2 cellular contexts compared by ENCODE assay signal in the genomic region with DNA sequence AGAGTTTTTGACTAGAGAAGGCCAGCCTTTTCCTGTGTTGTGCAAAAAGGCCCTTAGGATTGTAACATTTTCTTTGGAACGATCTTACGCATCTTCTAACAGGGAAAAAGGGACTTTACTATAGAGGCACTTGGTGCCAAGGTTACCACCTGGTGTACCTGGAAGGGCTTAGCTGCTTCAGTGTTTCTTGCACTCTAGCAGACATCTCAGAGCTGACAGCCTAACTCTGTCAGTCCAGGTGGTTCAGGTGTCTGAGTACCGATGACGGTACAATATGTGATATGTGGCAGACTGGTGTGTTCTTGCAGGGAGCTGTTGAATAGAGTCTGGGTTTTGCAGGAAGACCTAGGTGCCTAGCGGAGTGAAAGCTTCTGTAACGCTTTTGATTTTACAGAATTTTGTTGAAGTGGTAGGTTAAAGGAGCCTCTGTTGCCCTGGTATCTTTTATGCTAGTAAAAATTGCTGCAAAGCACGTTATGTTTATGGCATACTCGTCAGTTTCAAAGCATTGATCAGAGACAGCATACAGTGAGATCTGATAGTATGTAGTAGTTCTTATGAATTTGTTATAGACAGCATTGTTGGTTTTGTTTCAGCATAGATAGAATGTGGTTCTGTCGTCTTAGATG.
TF ChIP-seq lines count a peak whose summit lies in the region.

No MANE protein-coding gene starts in this region.

TF ChIP-seq in K562, 482 proteins besides CTCF, POLR2A, EP300 and RAD21 (continues in another document):
- TF ChIP-seq CBX8 (IDR thresholded peaks at IDR 0.05; ENCODE audit: borderline replicate concordance, extremely low read depth, low read depth, low read length, poor library complexity, severe bottlenecking) (no peak), ZNF408 (CRISPR knock-in tag; IDR thresholded peaks at IDR 0.05; ENCODE audit: low read depth) (no peak), CBX2 (IDR thresholded peaks at IDR 0.05; ENCODE audit: insufficient read depth, low read length, poor library complexity, severe bottlenecking) (peak; percentile 73), NR1H2 (CRISPR knock-in tag; IDR thresholded peaks at IDR 0.05) (0 out of 2 replicates have a peak, but pooled peaks have one; percentile 17), ZNF311 (CRISPR knock-in tag; IDR thresholded peaks at IDR 0.05) (no peak), NFYB (IDR thresholded peaks at IDR 0.05; ENCODE audit: extremely low read depth, insufficient read length) (no peak), ZBTB40 (IDR thresholded peaks at IDR 0.05) (no peak), ZBTB40 (CRISPR knock-in tag; IDR thresholded peaks at IDR 0.05) (peak; percentile 16; the same call in 1 of the 2 replicates), GATA2 (CRISPR knock-in tag; IDR thresholded peaks at IDR 0.05) (peak; percentile 36; the same call in 1 of the 2 replicates), POLR3G (IDR thresholded peaks at IDR 0.05; ENCODE audit: extremely low read depth, insufficient read length, insufficient replicate concordance) (no peak), CBFA2T3 (IDR thresholded peaks at IDR 0.05) (no peak)
- TF ChIP-seq, protein P1, sequence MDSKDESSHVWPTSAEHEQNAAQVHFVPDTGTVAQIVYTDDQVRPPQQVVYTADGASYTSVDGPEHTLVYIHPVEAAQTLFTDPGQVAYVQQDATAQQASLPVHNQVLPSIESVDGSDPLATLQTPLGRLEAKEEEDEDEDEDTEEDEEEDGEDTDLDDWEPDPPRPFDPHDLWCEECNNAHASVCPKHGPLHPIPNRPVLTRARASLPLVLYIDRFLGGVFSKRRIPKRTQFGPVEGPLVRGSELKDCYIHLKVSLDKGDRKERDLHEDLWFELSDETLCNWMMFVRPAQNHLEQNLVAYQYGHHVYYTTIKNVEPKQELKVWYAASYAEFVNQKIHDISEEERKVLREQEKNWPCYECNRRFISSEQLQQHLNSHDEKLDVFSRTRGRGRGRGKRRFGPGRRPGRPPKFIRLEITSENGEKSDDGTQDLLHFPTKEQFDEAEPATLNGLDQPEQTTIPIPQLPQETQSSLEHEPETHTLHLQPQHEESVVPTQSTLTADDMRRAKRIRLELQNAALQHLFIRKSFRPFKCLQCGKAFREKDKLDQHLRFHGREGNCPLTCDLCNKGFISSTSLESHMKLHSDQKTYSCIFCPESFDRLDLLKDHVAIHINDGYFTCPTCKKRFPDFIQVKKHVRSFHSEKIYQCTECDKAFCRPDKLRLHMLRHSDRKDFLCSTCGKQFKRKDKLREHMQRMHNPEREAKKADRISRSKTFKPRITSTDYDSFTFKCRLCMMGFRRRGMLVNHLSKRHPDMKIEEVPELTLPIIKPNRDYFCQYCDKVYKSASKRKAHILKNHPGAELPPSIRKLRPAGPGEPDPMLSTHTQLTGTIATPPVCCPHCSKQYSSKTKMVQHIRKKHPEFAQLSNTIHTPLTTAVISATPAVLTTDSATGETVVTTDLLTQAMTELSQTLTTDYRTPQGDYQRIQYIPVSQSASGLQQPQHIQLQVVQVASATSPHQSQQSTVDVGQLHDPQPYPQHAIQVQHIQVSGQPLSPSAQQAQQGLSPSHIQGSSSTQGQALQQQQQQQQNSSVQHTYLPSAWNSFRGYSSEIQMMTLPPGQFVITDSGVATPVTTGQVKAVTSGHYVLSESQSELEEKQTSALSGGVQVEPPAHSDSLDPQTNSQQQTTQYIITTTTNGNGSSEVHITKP (IDR thresholded peaks at IDR 0.05; ENCODE audit: partially characterized antibody) = no peak

TF ChIP-seq in HepG2, 621 proteins besides CTCF, POLR2A, EP300 and RAD21:
- TF ChIP-seq, protein P2, sequence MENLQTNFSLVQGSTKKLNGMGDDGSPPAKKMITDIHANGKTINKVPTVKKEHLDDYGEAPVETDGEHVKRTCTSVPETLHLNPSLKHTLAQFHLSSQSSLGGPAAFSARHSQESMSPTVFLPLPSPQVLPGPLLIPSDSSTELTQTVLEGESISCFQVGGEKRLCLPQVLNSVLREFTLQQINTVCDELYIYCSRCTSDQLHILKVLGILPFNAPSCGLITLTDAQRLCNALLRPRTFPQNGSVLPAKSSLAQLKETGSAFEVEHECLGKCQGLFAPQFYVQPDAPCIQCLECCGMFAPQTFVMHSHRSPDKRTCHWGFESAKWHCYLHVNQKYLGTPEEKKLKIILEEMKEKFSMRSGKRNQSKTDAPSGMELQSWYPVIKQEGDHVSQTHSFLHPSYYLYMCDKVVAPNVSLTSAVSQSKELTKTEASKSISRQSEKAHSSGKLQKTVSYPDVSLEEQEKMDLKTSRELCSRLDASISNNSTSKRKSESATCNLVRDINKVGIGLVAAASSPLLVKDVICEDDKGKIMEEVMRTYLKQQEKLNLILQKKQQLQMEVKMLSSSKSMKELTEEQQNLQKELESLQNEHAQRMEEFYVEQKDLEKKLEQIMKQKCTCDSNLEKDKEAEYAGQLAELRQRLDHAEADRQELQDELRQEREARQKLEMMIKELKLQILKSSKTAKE (CRISPR knock-in tag; IDR thresholded peaks at IDR 0.05; ENCODE audit: borderline replicate concordance) = no peak
- TF ChIP-seq ZNF431 (CRISPR knock-in tag; IDR thresholded peaks at IDR 0.05; ENCODE audit: borderline replicate concordance, low read depth) (no peak), ZSCAN31 (CRISPR knock-in tag; IDR thresholded peaks at IDR 0.05; ENCODE audit: low read depth) (no peak), SALL1 (CRISPR knock-in tag; IDR thresholded peaks at IDR 0.05) (0 out of 2 replicates have a peak, but pooled peaks have one; percentile 3), HDAC1 (CRISPR knock-in tag; IDR thresholded peaks at IDR 0.05) (no peak; the same call in 1 of the 2 replicates), CSRNP1 (CRISPR knock-in tag; IDR thresholded peaks at IDR 0.05) (0 out of 2 replicates have a peak, but pooled peaks have one; percentile 12), SNRNP70 (IDR thresholded peaks at IDR 0.05; ENCODE audit: low read depth, low read length) (no peak), ZNF777 (CRISPR knock-in tag; IDR thresholded peaks at IDR 0.05) (no peak), ZNF354B (CRISPR knock-in tag; IDR thresholded peaks at IDR 0.05) (no peak), RCOR2 (CRISPR knock-in tag; IDR thresholded peaks at IDR 0.05) (0 out of 2 replicates have a peak, but pooled peaks have one; percentile 12), KMT2A (CRISPR knock-in tag; IDR thresholded peaks at IDR 0.05) (peak; percentile 31; the same call in 1 of the 2 replicates), ZNF17 (CRISPR knock-in tag; IDR thresholded peaks at IDR 0.05) (no peak), SIN3A (IDR thresholded peaks at IDR 0.05; ENCODE audit: borderline replicate concordance, low read depth, low read length) (0 out of 2 replicates have a peak, but pooled peaks have one; percentile 20)
- TF ChIP-seq, protein P3, sequence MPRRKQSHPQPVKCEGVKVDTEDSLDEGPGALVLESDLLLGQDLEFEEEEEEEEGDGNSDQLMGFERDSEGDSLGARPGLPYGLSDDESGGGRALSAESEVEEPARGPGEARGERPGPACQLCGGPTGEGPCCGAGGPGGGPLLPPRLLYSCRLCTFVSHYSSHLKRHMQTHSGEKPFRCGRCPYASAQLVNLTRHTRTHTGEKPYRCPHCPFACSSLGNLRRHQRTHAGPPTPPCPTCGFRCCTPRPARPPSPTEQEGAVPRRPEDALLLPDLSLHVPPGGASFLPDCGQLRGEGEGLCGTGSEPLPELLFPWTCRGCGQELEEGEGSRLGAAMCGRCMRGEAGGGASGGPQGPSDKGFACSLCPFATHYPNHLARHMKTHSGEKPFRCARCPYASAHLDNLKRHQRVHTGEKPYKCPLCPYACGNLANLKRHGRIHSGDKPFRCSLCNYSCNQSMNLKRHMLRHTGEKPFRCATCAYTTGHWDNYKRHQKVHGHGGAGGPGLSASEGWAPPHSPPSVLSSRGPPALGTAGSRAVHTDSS (CRISPR knock-in tag; conservative IDR thresholded peaks at IDR 0.05) = no peak
- TF ChIP-seq, protein P4, sequence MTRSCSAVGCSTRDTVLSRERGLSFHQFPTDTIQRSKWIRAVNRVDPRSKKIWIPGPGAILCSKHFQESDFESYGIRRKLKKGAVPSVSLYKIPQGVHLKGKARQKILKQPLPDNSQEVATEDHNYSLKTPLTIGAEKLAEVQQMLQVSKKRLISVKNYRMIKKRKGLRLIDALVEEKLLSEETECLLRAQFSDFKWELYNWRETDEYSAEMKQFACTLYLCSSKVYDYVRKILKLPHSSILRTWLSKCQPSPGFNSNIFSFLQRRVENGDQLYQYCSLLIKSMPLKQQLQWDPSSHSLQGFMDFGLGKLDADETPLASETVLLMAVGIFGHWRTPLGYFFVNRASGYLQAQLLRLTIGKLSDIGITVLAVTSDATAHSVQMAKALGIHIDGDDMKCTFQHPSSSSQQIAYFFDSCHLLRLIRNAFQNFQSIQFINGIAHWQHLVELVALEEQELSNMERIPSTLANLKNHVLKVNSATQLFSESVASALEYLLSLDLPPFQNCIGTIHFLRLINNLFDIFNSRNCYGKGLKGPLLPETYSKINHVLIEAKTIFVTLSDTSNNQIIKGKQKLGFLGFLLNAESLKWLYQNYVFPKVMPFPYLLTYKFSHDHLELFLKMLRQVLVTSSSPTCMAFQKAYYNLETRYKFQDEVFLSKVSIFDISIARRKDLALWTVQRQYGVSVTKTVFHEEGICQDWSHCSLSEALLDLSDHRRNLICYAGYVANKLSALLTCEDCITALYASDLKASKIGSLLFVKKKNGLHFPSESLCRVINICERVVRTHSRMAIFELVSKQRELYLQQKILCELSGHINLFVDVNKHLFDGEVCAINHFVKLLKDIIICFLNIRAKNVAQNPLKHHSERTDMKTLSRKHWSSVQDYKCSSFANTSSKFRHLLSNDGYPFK (CRISPR knock-in tag; IDR thresholded peaks at IDR 0.05; ENCODE audit: borderline replicate concordance) = no peak
